In genomic region chr11:3146612-3147256, GRCh38 we compare ENCODE assay signal across 12 cellular contexts. TPM values are rescaled to one million over a fixed set of nuclear protein-coding genes. Genes with fewer than 3 reads are reported as not detected.
A peak's percentile ranks its signal among the peaks of the same experiment; 100 is the strongest.
DNase-seq lines count a peak whose midpoint lies in the region; ATAC-seq, FAIRE-seq and TF ChIP-seq lines count a peak whose summit lies in the region.
"Had no signal": no experiment of that assay in that cellular context is flagged by ENCODE, and none has a peak within 500 bp of the region (broad histone marks: within the 10 kb centered on the region; RNA-seq: fewer than 3 reads in every experiment).

No MANE protein-coding gene starts in this region.

- H3K36me3 ChIP-seq in tibial artery (peaks cover 0 to 15% (median 0%) of the 10 kb centered on the region in 3 donors), GM23338 (ENCODE audit: insufficient read depth) (no peaks in the 10 kb centered on the region)

- H3K36me3 Mint-ChIP-seq in glutamatergic neuron (ENCODE audit: unreplicated experiment) (no peaks in the 10 kb centered on the region), GM23338 (ENCODE audit: low read depth) (no peaks in the 10 kb centered on the region; the same call in 2 of the 3 replicates)

- H3K4me1 ChIP-seq in tibial artery (peaks cover 24 to 70% (median 68%) of the 10 kb centered on the region in 4 donors), GM23338 (ENCODE audit: insufficient read depth) (no peaks in the 10 kb centered on the region)

- no peaks in the 10 kb centered on the region for H3K9me3 ChIP-seq in tibial artery

- no peaks in the 10 kb centered on the region for H4K20me1 ChIP-seq in GM23338 (replicated peaks; ENCODE audit: insufficient read depth)

- no peaks in the 10 kb centered on the region for H3K9me2 ChIP-seq in GM23338 (ENCODE audit: insufficient read depth)

- TF ChIP-seq CTCF in cardiac fibroblast (IDR thresholded peaks at IDR 0.05; ENCODE audit: low read depth, low read length) (no peak), tibial artery (IDR thresholded peaks at IDR 0.05) (no peak), glutamatergic neuron (IDR thresholded peaks at IDR 0.05; ENCODE audit: partially characterized antibody, unreplicated experiment) (no peak), GM23338 (conservative IDR thresholded peaks at IDR 0.05; ENCODE audit: low read depth in 2 of 2) (no peak)

- H3K27me3 ChIP-seq in tibial artery, result no peaks in the 10 kb centered on the region
- no peaks in the 10 kb centered on the region for H3K27me3 ChIP-seq in GM23338 (ENCODE audit: insufficient read depth)

- intact Hi-C loops in tibial artery (cut with DNase I; ENCODE audit: low total_unique reads), result loop anchor here (1.0 kb wide), 1 partner anchor 22 kb away; no protein-coding TSS in a partner anchor

- H3F3A ChIP-seq in GM23338 (replicated peaks; ENCODE audit: low read depth), result no peaks in the 10 kb centered on the region

- no peak for FAIRE-seq in HTR-8/SVneo (lab: Jason Lieb, UNC)

- H3K79me2 ChIP-seq in GM23338 (replicated peaks; ENCODE audit: insufficient read depth), result no peaks in the 10 kb centered on the region

- DNase-seq in HTR-8/SVneo (ENCODE audit: insufficient read length, low spot score) (peak; percentile 69), cardiac fibroblast (ENCODE audit: low read depth in 2 of 2) (peak; percentile 48 to 74), hepatic stellate cell (ENCODE audit: low spot score) (peak; percentile 99), tibial artery (peak; percentile 59 to 85), glutamatergic neuron (no peak), SIG-M5 treated with dmso at 0.1 percent for 504 hours (lab: John Stamatoyannopoulos, UW; ENCODE audit: unreplicated experiment) (no peak), GM23338 (ENCODE audit: low spot score) (no peak)
- DNase-seq: activated naive CD4-positive, alpha-beta T cell treated with anti-CD3 and anti-CD28 coated beads for 36 hours; stimulated activated CD4-positive, alpha-beta T cell treated with anti-CD3 and anti-CD28 coated beads, Interleukin-12 subunit alpha, Interleukin-12 subunit beta, amount 100 ng/mL, for 4 hours; stimulated activated CD8-positive, alpha-beta memory T cell treated with anti-CD3 and anti-CD28 coated beads, Interleukin-4, amount 100 ng/mL, for 48 hours; SW 1271 had no signal

- H3K9me3 Mint-ChIP-seq in glutamatergic neuron (ENCODE audit: unreplicated experiment), result peaks cover 2% of the 10 kb centered on the region
- no peaks in the 10 kb centered on the region; the same call in 2 of the 3 replicates for H3K9me3 Mint-ChIP-seq in GM23338
- H3K9me3 Mint-ChIP-seq: activated naive CD4-positive, alpha-beta T cell treated with anti-CD3 and anti-CD28 coated beads for 36 hours had no signal

- H3K27me3 Mint-ChIP-seq in glutamatergic neuron (ENCODE audit: unreplicated experiment) (peaks cover 3% of the 10 kb centered on the region), GM23338 (ENCODE audit: insufficient read depth, low read depth, poor library complexity) (peaks cover 8% of the 10 kb centered on the region)

- H3K4me3 ChIP-seq in cardiac fibroblast (replicated peaks in 1 of 2; ENCODE audit: low read depth in 2 of 2, low read length in 2 of 2) (no peak overlapping the region), tibial artery (peak overlapping the region; percentile 5 to 11), GM23338 (no peak overlapping the region)

- no peak overlapping the region for H3K4me2 ChIP-seq in GM23338

- no peak overlapping the region for H3K4me3 Mint-ChIP-seq in glutamatergic neuron (ENCODE audit: unreplicated experiment)
- no peak overlapping the region for H3K4me3 Mint-ChIP-seq in GM23338
- H3K4me3 Mint-ChIP-seq: activated naive CD4-positive, alpha-beta T cell treated with anti-CD3 and anti-CD28 coated beads for 36 hours had no signal

- H3K27ac Mint-ChIP-seq in glutamatergic neuron (ENCODE audit: unreplicated experiment) (no peak overlapping the region), GM23338 (no peak overlapping the region)
- H3K27ac Mint-ChIP-seq: activated naive CD4-positive, alpha-beta T cell treated with anti-CD3 and anti-CD28 coated beads for 36 hours had no signal

- H3K4me1 Mint-ChIP-seq in glutamatergic neuron (ENCODE audit: low read depth, unreplicated experiment) (peaks cover 19% of the 10 kb centered on the region), GM23338 (peaks cover 17% of the 10 kb centered on the region)

- peak overlapping the region; percentile 87 to 93 for H3K27ac ChIP-seq in tibial artery
- no peak overlapping the region for H3K27ac ChIP-seq in GM23338 (ENCODE audit: low read depth)

- ATAC-seq in HG02678 (IDR thresholded peaks at IDR 0.05; ENCODE audit: unreplicated experiment), result no peak
- no peak for ATAC-seq in GM23338

- H2AFZ ChIP-seq in GM23338, result no peak overlapping the region

TF ChIP-seq in GM23338, 12 proteins besides CTCF, POLR2A, EP300 and RAD21 (continues in another document):
- TF ChIP-seq STAT1 (IDR thresholded peaks at IDR 0.05; ENCODE audit: unreplicated experiment), result no peak
- no peak for TF ChIP-seq ZNF331 (CRISPR knock-in tag; IDR thresholded peaks at IDR 0.05; ENCODE audit: low read depth)
- TF ChIP-seq POLR2AphosphoS5 (IDR thresholded peaks at IDR 0.05; ENCODE audit: low read depth), result no peak
- no peak for TF ChIP-seq NANOG (IDR thresholded peaks at IDR 0.05; ENCODE audit: borderline replicate concordance)
- TF ChIP-seq CREB1 (CRISPR knock-in tag; IDR thresholded peaks at IDR 0.05; ENCODE audit: low read depth), result no peak
- no peak for TF ChIP-seq REST (IDR thresholded peaks at IDR 0.05; ENCODE audit: unreplicated experiment)
- TF ChIP-seq EZH2phosphoT487 (IDR thresholded peaks at IDR 0.05; ENCODE audit: unreplicated experiment), result no peak
- TF ChIP-seq JUNB (IDR thresholded peaks at IDR 0.05; ENCODE audit: unreplicated experiment), result no peak
- TF ChIP-seq ZNF114 (CRISPR knock-in tag; IDR thresholded peaks at IDR 0.05), result no peak
- no peak for TF ChIP-seq EZH2 (IDR thresholded peaks at IDR 0.05; ENCODE audit: low read depth, unreplicated experiment)
- no peak for TF ChIP-seq ETS1 (IDR thresholded peaks at IDR 0.05)

RNA-seq across cellular contexts. Expression of gene OSBPL5, which starts 18.4 kb away (rescaled TPM):
- total RNA-seq in glutamatergic neuron (ENCODE audit: unreplicated experiment), result 115 TPM
- total RNA-seq in GM23338 (2014; rRNA removed; shearing (Covaris generic)), result 8.1 and 12.0 TPM in 2 replicates
- 2.7 and 3.4 TPM in 2 replicates for polyA plus RNA-seq in GM23338 (2016; fragmentation: Nextera tagmentation; extraction: Ambion mirVana)

Comparison
In these comparisons a context has a peak if more than half of its experiments do, and no peak if none do; other contexts are left out.
1. DNase-seq: peak in HTR-8/SVneo (single experiment), cardiac fibroblast (2 of 2), hepatic stellate cell (single experiment) and tibial artery (2 of 2); none in glutamatergic neuron (single experiment), SIG-M5 treated with dmso at 0.1 percent for 504 hours (single experiment) and GM23338 (single experiment).
2. H3K4me3 ChIP-seq: peak in tibial artery (2 of 2); none in cardiac fibroblast (0 of 2) and GM23338 (single experiment).